In the genomic region with DNA sequence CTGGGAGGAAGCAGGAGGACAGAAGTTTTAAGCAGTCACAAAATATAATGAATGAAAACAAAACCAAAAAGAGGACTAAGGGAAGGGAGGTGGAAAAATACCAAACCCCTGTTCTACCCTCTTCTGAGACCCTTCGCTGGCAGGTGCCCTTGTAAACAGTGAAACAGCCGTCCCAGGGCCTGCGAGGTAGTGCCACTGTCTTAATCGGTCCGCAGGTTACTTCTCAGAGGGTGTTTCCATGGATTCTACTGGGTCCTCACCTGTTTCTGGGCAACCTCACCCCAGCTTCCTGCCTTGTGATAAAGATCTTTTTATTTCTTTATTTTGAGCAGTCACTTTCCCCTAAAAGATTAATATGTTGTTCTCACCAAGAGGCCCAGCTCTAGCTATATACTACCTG, we compare ENCODE assay signal across 9 cellular contexts.
DNase-seq lines count a peak whose midpoint lies in the region; ATAC-seq and TF ChIP-seq lines count a peak whose summit lies in the region.
"Had no signal": no experiment of that assay in that cellular context is flagged by ENCODE, and none has a peak within 500 bp of the region (broad histone marks: within the 10 kb centered on the region; RNA-seq: fewer than 3 reads in every experiment).

No MANE protein-coding gene starts in this region.

- TF ChIP-seq CTCF in thoracic aorta (IDR thresholded peaks at IDR 0.05) (no peak), dorsolateral prefrontal cortex (IDR thresholded peaks at IDR 0.05 in 54 of 56, conservative IDR thresholded peaks at IDR 0.05 in 2 of 56; ENCODE audit: low read depth in 1 of 56, partially characterized antibody in 56 of 56) (no peak)

- H3K27me3 ChIP-seq in thoracic aorta (replicated peaks; ENCODE audit: insufficient read depth): no peaks in the 10 kb centered on the region
- no peaks in the 10 kb centered on the region for H3K27me3 ChIP-seq in dorsolateral prefrontal cortex

- H3K9me3 ChIP-seq in thoracic aorta: no peaks in the 10 kb centered on the region

- peaks cover 3 to 6% of the 10 kb centered on the region in 2 donors for H3K4me1 ChIP-seq in thoracic aorta (ENCODE audit: control insufficient read depth in 1 of 2, low read depth in 2 of 2)

- ATAC-seq in thoracic aorta (ENCODE audit: insufficient number of reproducible peaks, low FRiP score, low read depth): no peak

- H3K27ac ChIP-seq in thoracic aorta (no peak overlapping the region), caudate nucleus (ENCODE audit: low read depth, low read length) (no peak overlapping the region), dorsolateral prefrontal cortex (peak overlapping the region in 21 of 59 donors; percentile 25 to 97 (median 84))

- peak; percentile 65 for DNase-seq in activated CD8-positive, alpha-beta memory T cell treated with anti-CD3 and anti-CD28 coated beads, Interleukin-2, amount 50 U/mL, for 48 hours
- no peak for DNase-seq in activated CD8-positive, alpha-beta memory T cell treated with anti-CD3 and anti-CD28 coated beads, Interleukin-2, amount 50 U/mL, for 4 hours
- DNase-seq in T-helper 22 cell (ENCODE audit: low read depth): peak; percentile 32
- DNase-seq in germinal center (ENCODE audit: low spot score): peak; percentile 24
- no peak for DNase-seq in thoracic aorta (ENCODE audit: low spot score)
- no peak for DNase-seq in Kasumi-1 (lab: John Stamatoyannopoulos, UW)
- no peak for DNase-seq in caudate nucleus (lab: John Stamatoyannopoulos, UW)
- DNase-seq in dorsolateral prefrontal cortex: no peak

- H3K4me3 ChIP-seq in thoracic aorta (peak overlapping the region; percentile 68), dorsolateral prefrontal cortex (peak overlapping the region in 15 of 59 donors; percentile 43 to 72 (median 66))

- H3K36me3 ChIP-seq in thoracic aorta: no peaks in the 10 kb centered on the region
- H3K36me3 ChIP-seq: cardiac muscle cell had no signal

- intact Hi-C loops in dorsolateral prefrontal cortex (cut with DNase I): loop anchor here (1.0 to 10.0 kb wide), 7 partner anchors 26 to 294 kb away; a partner anchor contains a TSS

Comparison
In these comparisons a context has a peak if more than half of its experiments do, and no peak if none do; other contexts are left out.
1. DNase-seq: peak in activated CD8-positive, alpha-beta memory T cell treated with anti-CD3 and anti-CD28 coated beads, Interleukin-2, amount 50 U/mL, for 48 hours (single experiment), T-helper 22 cell (single experiment) and germinal center (single experiment); none in activated CD8-positive, alpha-beta memory T cell treated with anti-CD3 and anti-CD28 coated beads, Interleukin-2, amount 50 U/mL, for 4 hours (single experiment), thoracic aorta (single experiment), Kasumi-1 (0 of 2), caudate nucleus (0 of 61) and dorsolateral prefrontal cortex (0 of 10).